26 cellular contexts compared by ENCODE assay signal in genomic region chr22:45423524-45423923, GRCh38. TPM values are rescaled to one million over a fixed set of nuclear protein-coding genes. Genes with fewer than 3 reads are reported as not detected.
"Had no signal": no experiment of that assay in that cellular context is flagged by ENCODE, and none has a peak within 500 bp of the region (broad histone marks: within the 10 kb centered on the region; RNA-seq: fewer than 3 reads in every experiment).

No MANE protein-coding gene starts in this region.

- H3K27ac ChIP-seq: pancreas, psoas muscle, stomach, tibial artery had no signal

- H3K4me3 ChIP-seq: breast epithelium, esophagus squamous epithelium, pancreas, psoas muscle, smooth muscle cell, stomach, tibial artery had no signal

- H3K4me1 ChIP-seq: breast epithelium, pancreas, psoas muscle, stomach, tibial artery had no signal

- H3K9me3 ChIP-seq: pancreas, psoas muscle, tibial artery had no signal

- FAIRE-seq: frontal cortex, islet of Langerhans, pancreas had no signal

- H3K27ac Mint-ChIP-seq: activated naive CD4-positive, alpha-beta T cell treated with anti-CD3 and anti-CD28 coated beads, Interleukin-2, amount 50 U/mL, for 72 hours; activated T-cell treated with anti-CD3 and anti-CD28 coated beads, Interleukin-2, amount 50 U/mL, for 72 hours; naive thymus-derived CD4-positive, alpha-beta T cell; stimulated activated naive B cell treated with anti-CD40 and anti-IgM and Interleukin-4, amounts not matched to agents 10 μg/mL and 1 μg/mL and 100 μg/mL, for 72 hours; T-helper 17 cell had no signal

- H3K27me3 Mint-ChIP-seq: naive thymus-derived CD4-positive, alpha-beta T cell had no signal

- DNase-seq: activated CD4-positive, CD25-positive, alpha-beta regulatory T cell treated with anti-CD3 and anti-CD28 coated beads, Interleukin-2, amount 50 U/mL, for 72 hours; activated naive CD4-positive, alpha-beta T cell; activated T-cell treated with anti-CD3 and anti-CD28 coated beads, Interleukin-2, amount 50 U/mL, for 72 hours; central memory CD4-positive, alpha-beta T cell; esophagus squamous epithelium; glutamatergic neuron; left cardiac atrium; mammary epithelial cell; midbrain; naive thymus-derived CD4-positive, alpha-beta T cell; pancreas; stimulated activated CD4-positive, alpha-beta T cell treated with anti-CD3 and anti-CD28 coated beads, Interleukin-1b, Interleukin-23, amount 100 ng/mL, for 48 hours; stimulated activated CD4-positive, alpha-beta T cell treated with anti-CD3 and anti-CD28 coated beads, Interleukin-4, amount 100 ng/mL, for 4 hours; stimulated activated naive B cell treated with anti-CD40 and anti-IgM and Interleukin-4, amounts not matched to agents 10 μg/mL and 1 μg/mL and 100 μg/mL, for 72 hours; stomach; T-helper 17 cell had no signal

- H3K9me3 Mint-ChIP-seq: activated naive CD4-positive, alpha-beta T cell treated with anti-CD3 and anti-CD28 coated beads, Interleukin-2, amount 50 U/mL, for 72 hours had no signal

- H3K27me3 ChIP-seq: breast epithelium, esophagus squamous epithelium, pancreas, stomach had no signal

- H3K4me3 Mint-ChIP-seq: activated T-cell treated with anti-CD3 and anti-CD28 coated beads, Interleukin-2, amount 50 U/mL, for 72 hours; dendritic cell treated with granulocyte-macrophage colony-stimulating factor and Interleukin-4, amounts not matched to agents 40 ng/mL and 50 ng/mL, for 4 days; naive thymus-derived CD4-positive, alpha-beta T cell; stimulated activated naive B cell treated with anti-CD40 and anti-IgM and Interleukin-4, amounts not matched to agents 10 μg/mL and 1 μg/mL and 100 μg/mL, for 72 hours; T-helper 17 cell had no signal

- H3K36me3 ChIP-seq: breast epithelium, esophagus squamous epithelium, pancreas, stomach, tibial artery had no signal

- ATAC-seq: activated naive CD4-positive, alpha-beta T cell treated with anti-CD3 and anti-CD28 coated beads, Interleukin-2, amount 50 U/mL, for 72 hours; activated T-cell treated with anti-CD3 and anti-CD28 coated beads, Interleukin-2, amount 50 U/mL, for 72 hours; SK-N-SH treated with all-trans-retinoic acid at 6 μM for 48 hours; stimulated activated naive B cell treated with anti-CD40 and anti-IgM and Interleukin-4, amounts not matched to agents 10 μg/mL and 1 μg/mL and 100 μg/mL, for 72 hours; T-helper 17 cell had no signal

RNA-seq across cellular contexts. Expression of gene RIBC2, which starts 10.0 kb away (rescaled TPM):
- total RNA-seq: psoas muscle had no signal
- polyA plus RNA-seq: naive thymus-derived CD4-positive, alpha-beta T cell; neural cell had no signal

RNA-seq across cellular contexts. Expression of gene SMC1B, which starts 10.1 kb away (rescaled TPM):
- total RNA-seq: breast epithelium, esophagus squamous epithelium, frontal cortex, left cardiac atrium, psoas muscle, smooth muscle cell, stomach had no signal
- polyA plus RNA-seq: mammary epithelial cell; naive thymus-derived CD4-positive, alpha-beta T cell; neural cell; pancreas; psoas muscle had no signal
